26 cellular contexts compared by ENCODE assay signal in the genomic region with DNA sequence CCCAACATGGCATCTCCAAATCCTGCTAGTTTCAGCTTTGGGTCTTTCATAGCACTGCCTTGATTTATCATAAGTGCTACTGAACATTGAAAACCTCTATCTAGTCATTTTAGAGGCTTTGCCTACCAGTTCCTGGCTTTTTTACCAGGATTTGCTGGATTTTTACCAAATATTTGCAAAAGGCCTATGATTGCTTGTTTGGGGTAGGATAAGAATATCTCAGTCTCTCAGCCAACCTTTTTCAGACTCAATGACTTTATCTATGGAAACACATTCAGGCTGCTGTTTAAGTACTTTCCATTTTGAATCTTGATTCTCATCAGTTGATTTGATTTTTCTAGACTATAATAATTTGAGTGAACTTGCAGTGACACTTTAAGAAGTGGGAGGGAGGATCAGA.
DNase-seq lines count a peak whose midpoint lies in the region; ATAC-seq, FAIRE-seq and TF ChIP-seq lines count a peak whose summit lies in the region.
"Had no signal": no experiment of that assay in that cellular context is flagged by ENCODE, and none has a peak within 500 bp of the region (broad histone marks: within the 10 kb centered on the region; RNA-seq: fewer than 3 reads in every experiment).

No MANE protein-coding gene starts in this region.

- DNase-seq in GM12892 (ENCODE audit: insufficient read length) (no peak), OCI-M1 (lab: John Stamatoyannopoulos, UW) (peak; percentile 51), glutamatergic neuron (no peak), Peyer's patch (no peak)
- DNase-seq: AML-193; CD4-positive, alpha-beta T cell; COR-L47; DMS 273 treated with DMSO at 0.1 percent for 48 hours; DND-41; GOT3; NCI-H1092; NCI-H1417 treated with DMSO at 0.1 percent for 48 hours; NCI-H1694 treated with DMSO at 0.1 percent for 48 hours; NCI-H2081; NCI-H2171; NCI-H510A; Right ventricle myocardium superior; RPMI8226; T-cell had no signal

- H3K4me1 ChIP-seq in Peyer's patch, result no peaks in the 10 kb centered on the region
- H3K4me1 ChIP-seq: A549 had no signal

- peak; percentile 38 for FAIRE-seq in GM12892 (lab: Jason Lieb, UNC)
- FAIRE-seq: A549 had no signal

- peaks cover 2% of the 10 kb centered on the region for H3K9me3 Mint-ChIP-seq in glutamatergic neuron (ENCODE audit: unreplicated experiment)
- H3K9me3 Mint-ChIP-seq in stimulated activated memory B cell treated with anti-CD40 and anti-IgM and Interleukin-4, amounts not matched to agents 10 μg/mL and 1 μg/mL and 100 μg/mL, for 72 hours, result peaks cover 4% of the 10 kb centered on the region
- H3K9me3 Mint-ChIP-seq: CD4-positive, alpha-beta T cell had no signal

- no peaks in the 10 kb centered on the region for H3K4me1 Mint-ChIP-seq in glutamatergic neuron (ENCODE audit: low read depth, unreplicated experiment)
- peaks cover 6% of the 10 kb centered on the region for H3K4me1 Mint-ChIP-seq in stimulated activated memory B cell treated with anti-CD40 and anti-IgM and Interleukin-4, amounts not matched to agents 10 μg/mL and 1 μg/mL and 100 μg/mL, for 72 hours
- H3K4me1 Mint-ChIP-seq: T-cell had no signal

- no peaks in the 10 kb centered on the region for H3K36me3 ChIP-seq in Peyer's patch
- H3K36me3 ChIP-seq: BLaER1 treated with 17β-estradiol and CSF1 and Interleukin-3, amounts not matched to agents 10 nM and 100 nM; SJSA1 had no signal

- H3K9me3 ChIP-seq in Peyer's patch, result no peaks in the 10 kb centered on the region
- H3K9me3 ChIP-seq: A549; BLaER1 treated with 17β-estradiol and CSF1 and Interleukin-3, amounts not matched to agents 10 nM and 100 nM had no signal

- no peak for TF ChIP-seq POLR2A in GM12892 (IDR thresholded peaks at IDR 0.05; ENCODE audit: low read depth, low read length)
- TF ChIP-seq POLR2A in Peyer's patch (IDR thresholded peaks at IDR 0.05), result no peak

- TF ChIP-seq CTCF in glutamatergic neuron (IDR thresholded peaks at IDR 0.05; ENCODE audit: partially characterized antibody, unreplicated experiment), result no peak
- TF ChIP-seq CTCF in Peyer's patch (IDR thresholded peaks at IDR 0.05), result no peak

- no peak for ATAC-seq in stimulated activated memory B cell treated with anti-CD40 and anti-IgM and Interleukin-4, amounts not matched to agents 10 μg/mL and 1 μg/mL and 100 μg/mL, for 72 hours
- ATAC-seq in HG03280 (IDR thresholded peaks at IDR 0.05; ENCODE audit: unreplicated experiment) (no peak), GM19452 (IDR thresholded peaks at IDR 0.05; ENCODE audit: unreplicated experiment) (no peak)
- ATAC-seq: A549, T-cell had no signal

- peaks cover 2% of the 10 kb centered on the region for H3K27me3 Mint-ChIP-seq in glutamatergic neuron (ENCODE audit: unreplicated experiment)
- no peaks in the 10 kb centered on the region for H3K27me3 Mint-ChIP-seq in stimulated activated memory B cell treated with anti-CD40 and anti-IgM and Interleukin-4, amounts not matched to agents 10 μg/mL and 1 μg/mL and 100 μg/mL, for 72 hours
- H3K27me3 Mint-ChIP-seq: CD4-positive, alpha-beta T cell; T-cell had no signal

- no peaks in the 10 kb centered on the region for H3K27me3 ChIP-seq in Peyer's patch
- H3K27me3 ChIP-seq: BLaER1 treated with 17β-estradiol and CSF1 and Interleukin-3, amounts not matched to agents 10 nM and 100 nM; SJSA1 had no signal

- H3K36me3 Mint-ChIP-seq in glutamatergic neuron (ENCODE audit: unreplicated experiment), result no peaks in the 10 kb centered on the region
- no peaks in the 10 kb centered on the region for H3K36me3 Mint-ChIP-seq in stimulated activated memory B cell treated with anti-CD40 and anti-IgM and Interleukin-4, amounts not matched to agents 10 μg/mL and 1 μg/mL and 100 μg/mL, for 72 hours
- H3K36me3 Mint-ChIP-seq: T-cell had no signal

- H3K4me3 Mint-ChIP-seq in glutamatergic neuron (ENCODE audit: unreplicated experiment), result no peak overlapping the region
- no peak overlapping the region for H3K4me3 Mint-ChIP-seq in stimulated activated memory B cell treated with anti-CD40 and anti-IgM and Interleukin-4, amounts not matched to agents 10 μg/mL and 1 μg/mL and 100 μg/mL, for 72 hours
- H3K4me3 Mint-ChIP-seq: CD4-positive, alpha-beta T cell; T-cell had no signal

- H3K4me3 ChIP-seq in Peyer's patch, result no peak overlapping the region
- H3K4me3 ChIP-seq: A549; BLaER1 treated with 17β-estradiol and CSF1 and Interleukin-3, amounts not matched to agents 10 nM and 100 nM; PC-9; SJSA1 had no signal

- no peak overlapping the region for H3K27ac ChIP-seq in Peyer's patch
- H3K27ac ChIP-seq: A549, SJSA1 had no signal

- H3K27ac Mint-ChIP-seq in glutamatergic neuron (ENCODE audit: unreplicated experiment), result peak overlapping the region; percentile 54
- peak overlapping the region; percentile 25 for H3K27ac Mint-ChIP-seq in stimulated activated memory B cell treated with anti-CD40 and anti-IgM and Interleukin-4, amounts not matched to agents 10 μg/mL and 1 μg/mL and 100 μg/mL, for 72 hours
- H3K27ac Mint-ChIP-seq: CD4-positive, alpha-beta T cell; T-cell had no signal
